Comparison of ENCODE assay signal across 20 cellular contexts in the genomic region with DNA sequence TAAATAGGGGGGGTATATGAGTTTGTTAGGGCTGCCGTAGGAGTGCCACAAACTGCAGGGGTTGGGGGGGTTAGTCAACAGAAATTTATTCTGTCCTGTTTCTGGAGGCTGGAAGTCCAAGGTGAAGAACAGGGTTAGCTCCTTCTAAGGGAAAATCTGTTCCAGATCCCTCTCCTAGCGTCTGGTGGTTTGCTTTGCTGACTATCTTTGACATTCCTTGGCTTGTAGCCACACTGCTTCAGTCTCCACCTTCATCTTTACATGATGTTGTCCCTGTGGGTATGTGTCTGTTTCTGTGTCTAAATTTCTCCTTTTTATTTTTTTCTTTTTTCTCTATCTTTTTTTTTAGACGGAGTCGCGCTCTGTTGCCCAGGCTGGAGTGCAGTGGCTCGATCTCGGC. TPM values are rescaled to one million over a fixed set of nuclear protein-coding genes. Genes with fewer than 3 reads are reported as not detected.
DNase-seq lines count a peak whose midpoint lies in the region; ATAC-seq and TF ChIP-seq lines count a peak whose summit lies in the region.
"Had no signal": no experiment of that assay in that cellular context is flagged by ENCODE, and none has a peak within 500 bp of the region (broad histone marks: within the 10 kb centered on the region; RNA-seq: fewer than 3 reads in every experiment).

No MANE protein-coding gene starts in this region.

- H2BK12ac ChIP-seq in mesenchymal stem cell (ENCODE audit: low read length in 2 of 2): no peak overlapping the region

- no peak overlapping the region for H3K27ac Mint-ChIP-seq in activated CD4-positive, alpha-beta T cell treated with anti-CD3 and anti-CD28 coated beads, Interleukin-2, amount 10 ng/mL, durations not matched to agents 7 days and 5 days

- H3K79me1 ChIP-seq in mesenchymal stem cell (replicated peaks; ENCODE audit: low read length, poor library complexity, severe bottlenecking): no peaks in the 10 kb centered on the region

- no peak for ATAC-seq in GM19455 (IDR thresholded peaks at IDR 0.05; ENCODE audit: unreplicated experiment)
- ATAC-seq: HepG2 had no signal

- H3K4me3 ChIP-seq in NB4 (ENCODE audit: low read depth, low read length) (no peak overlapping the region), cardiac fibroblast (replicated peaks in 1 of 2; ENCODE audit: low read depth in 2 of 2, low read length in 2 of 2) (no peak overlapping the region), mesenchymal stem cell (ENCODE audit: insufficient read depth in 1 of 2, low read depth in 1 of 2, low read length in 2 of 2) (no peak overlapping the region), uterus (no peak overlapping the region)
- H3K4me3 ChIP-seq: MG63 had no signal

- no peak overlapping the region for H3K4me2 ChIP-seq in mesenchymal stem cell (ENCODE audit: low read length, poor library complexity, severe bottlenecking)

- no peak for TF ChIP-seq POLR2A in NB4 (IDR thresholded peaks at IDR 0.05; ENCODE audit: extremely low read depth, insufficient read length)
- TF ChIP-seq POLR2A in uterus (IDR thresholded peaks at IDR 0.05): no peak

- no peak overlapping the region for H3K4ac ChIP-seq in mesenchymal stem cell (ENCODE audit: low read depth in 1 of 2, low read length in 2 of 2)

- no peak overlapping the region for H3K4me3 Mint-ChIP-seq in activated CD4-positive, alpha-beta T cell treated with anti-CD3 and anti-CD28 coated beads, Interleukin-2, amount 10 ng/mL, durations not matched to agents 7 days and 5 days

- H2AK5ac ChIP-seq in mesenchymal stem cell (ENCODE audit: low read length, severe bottlenecking): no peak overlapping the region

- H3K9me3 ChIP-seq in mesenchymal stem cell (ENCODE audit: control insufficient read depth, low read length): no peaks in the 10 kb centered on the region
- no peaks in the 10 kb centered on the region for H3K9me3 ChIP-seq in uterus
- H3K9me3 ChIP-seq: MG63 had no signal

- peaks cover 12% of the 10 kb centered on the region for H3K36me3 Mint-ChIP-seq in activated CD4-positive, alpha-beta T cell treated with anti-CD3 and anti-CD28 coated beads, Interleukin-2, amount 10 ng/mL, durations not matched to agents 7 days and 5 days (ENCODE audit: low read depth)

- POLR2A ChIA-PET in activated CD4-positive, alpha-beta T cell treated with anti-CD3 and anti-CD28 coated beads, Interleukin-2, amount 10 ng/mL, durations not matched to agents 7 days and 5 days (lab: Charles Lee): no interaction called here

- H3K23ac ChIP-seq in mesenchymal stem cell (ENCODE audit: low read length in 2 of 2): no peak overlapping the region

- H2AFZ ChIP-seq in mesenchymal stem cell (ENCODE audit: low read depth, low read length): no peak overlapping the region

- no peak overlapping the region for H3K27ac ChIP-seq in mesenchymal stem cell (ENCODE audit: low read length, poor library complexity, severe bottlenecking)
- no peak overlapping the region for H3K27ac ChIP-seq in uterus
- H3K27ac ChIP-seq: 22Rv1, RWPE1 had no signal

- no peak overlapping the region for H4K91ac ChIP-seq in mesenchymal stem cell (ENCODE audit: low read length)

- H3K27me3 Mint-ChIP-seq in activated CD4-positive, alpha-beta T cell treated with anti-CD3 and anti-CD28 coated beads, Interleukin-2, amount 10 ng/mL, durations not matched to agents 7 days and 5 days: no peaks in the 10 kb centered on the region

- H3K27me3 ChIP-seq in mesenchymal stem cell (ENCODE audit: control insufficient read depth in 1 of 2, insufficient read depth in 1 of 2, low read length in 2 of 2) (no peaks in the 10 kb centered on the region), uterus (no peaks in the 10 kb centered on the region)
- H3K27me3 ChIP-seq: MG63 had no signal

- CTCF ChIA-PET in activated CD4-positive, alpha-beta T cell treated with anti-CD3 and anti-CD28 coated beads, Interleukin-2, amount 10 ng/mL, durations not matched to agents 7 days and 5 days (lab: Charles Lee): interaction anchor here (0.6 to 9.3 kb wide), 8 partner anchors 8 to 544 kb away, joined by 3 to 148 read pairs (median 5); a partner anchor contains a TSS

- DNase-seq in DMS 273 (lab: John Stamatoyannopoulos, UW; ENCODE audit: unreplicated experiment) (peak; percentile 35), DMS 273 treated with DMSO at 0.1 percent for 48 hours (lab: John Stamatoyannopoulos, UW) (no peak), NB4 (ENCODE audit: low read depth) (peak; percentile 40), cardiac fibroblast (ENCODE audit: low read depth in 2 of 2) (peak; percentile 36 to 40), mesenchymal stem cell (peak; percentile 14), uterus (no peak)
- no peak for DNase-seq in activated CD4-positive, alpha-beta T cell treated with anti-CD3 and anti-CD28 coated beads, Interleukin-2, amount 10 ng/mL, durations not matched to agents 7 days and 5 days
- DNase-seq: C1 segment of cervical spinal cord; DMS153; MG63; NCI-H1105; NCI-H1694; NCI-H2107; NCI-H345; NCI-H526; NK-92 treated with Interleukin-12 subunit alpha and Interleukin-12 subunit beta, amount 100 ng/mL, for 24 hours had no signal

- H3K18ac ChIP-seq in mesenchymal stem cell (ENCODE audit: low read depth in 1 of 2, low read length in 2 of 2): no peak overlapping the region

- H3K36me3 ChIP-seq in mesenchymal stem cell (ENCODE audit: control insufficient read depth in 1 of 2, insufficient read depth in 2 of 2, low read depth in 1 of 2, low read length in 2 of 2) (peaks cover 20 to 24% of the 10 kb centered on the region in 2 experiments), uterus (no peaks in the 10 kb centered on the region)

- no peak overlapping the region for H3K14ac ChIP-seq in mesenchymal stem cell (ENCODE audit: low read length in 2 of 2)

- TF ChIP-seq CTCF in NB4 (IDR thresholded peaks at IDR 0.05; ENCODE audit: low read depth, low read length) (no peak), cardiac fibroblast (IDR thresholded peaks at IDR 0.05; ENCODE audit: low read depth, low read length) (no peak), uterus (IDR thresholded peaks at IDR 0.05) (no peak)

- no peaks in the 10 kb centered on the region for H3K9me3 Mint-ChIP-seq in activated CD4-positive, alpha-beta T cell treated with anti-CD3 and anti-CD28 coated beads, Interleukin-2, amount 10 ng/mL, durations not matched to agents 7 days and 5 days

- no peak overlapping the region for H4K8ac ChIP-seq in mesenchymal stem cell (ENCODE audit: low read length)

- no peak overlapping the region for H2BK5ac ChIP-seq in mesenchymal stem cell (ENCODE audit: low read depth, low read length, poor library complexity, severe bottlenecking)

- H3K9ac ChIP-seq in mesenchymal stem cell (ENCODE audit: low read length): no peak overlapping the region

- H2BK15ac ChIP-seq in mesenchymal stem cell (ENCODE audit: low read depth, poor library complexity, severe bottlenecking): no peak overlapping the region

- WGBS in mesenchymal stem cell: 95% methylated on average over 6 of the region's 7 CpGs

- peaks cover 16% of the 10 kb centered on the region for H3K4me1 Mint-ChIP-seq in activated CD4-positive, alpha-beta T cell treated with anti-CD3 and anti-CD28 coated beads, Interleukin-2, amount 10 ng/mL, durations not matched to agents 7 days and 5 days

- intact Hi-C loops in uterus (cut with DNase I; ENCODE audit: low total_unique reads): no loop called here

- H3K4me1 ChIP-seq in mesenchymal stem cell (ENCODE audit: control insufficient read depth, insufficient read depth, low read depth, low read length): peaks cover 11% of the 10 kb centered on the region
- no peaks in the 10 kb centered on the region for H3K4me1 ChIP-seq in uterus

- no peak overlapping the region for H2BK120ac ChIP-seq in mesenchymal stem cell (ENCODE audit: low read depth, low read length)

RNA-seq across cellular contexts. Expression of a gene that starts 8.1 kb away (rescaled TPM):
- polyA plus RNA-seq in mesenchymal stem cell (2013, experiment 1 of 2): 73.0 TPM
- polyA plus RNA-seq in mesenchymal stem cell (2013, experiment 2 of 2): 70.2 TPM
- total RNA-seq in uterus: 10 to 100 TPM in 3 of 4 donors, 1 to 10 TPM in 1; 6.5 to 32.8 (median 23.2) TPM
- 1 to 10 TPM; 8.0 to 9.0 TPM for total RNA-seq in activated CD4-positive, alpha-beta T cell treated with anti-CD3 and anti-CD28 coated beads, Interleukin-2, amount 10 ng/mL, durations not matched to agents 7 days and 5 days

RNA-seq across cellular contexts. Expression of a gene that starts 10.8 kb away (rescaled TPM):
- polyA plus RNA-seq in mesenchymal stem cell (2013, experiment 1 of 2): 38.3 TPM
- 39.0 TPM for polyA plus RNA-seq in mesenchymal stem cell (2013, experiment 2 of 2)
- total RNA-seq in uterus: 10 to 100 TPM; 18.2 to 56.9 (median 31.1) TPM
- 10 to 100 TPM; 58.7 to 67.9 TPM for total RNA-seq in activated CD4-positive, alpha-beta T cell treated with anti-CD3 and anti-CD28 coated beads, Interleukin-2, amount 10 ng/mL, durations not matched to agents 7 days and 5 days

RNA-seq across cellular contexts. Expression of a gene that starts 24.0 kb away (rescaled TPM):
- polyA plus RNA-seq in mesenchymal stem cell (2013, experiment 1 of 2): 1.4 TPM
- 1.0 TPM for polyA plus RNA-seq in mesenchymal stem cell (2013, experiment 2 of 2)
- under 1 TPM in 1 of 4 donors, not detected in 3; 0.41 TPM for total RNA-seq in uterus
- total RNA-seq in activated CD4-positive, alpha-beta T cell treated with anti-CD3 and anti-CD28 coated beads, Interleukin-2, amount 10 ng/mL, durations not matched to agents 7 days and 5 days: 1 to 10 TPM; 1.4 to 1.8 TPM

RNA-seq across cellular contexts. Expression of a gene that starts 27.0 kb away (rescaled TPM):
- 0.73 TPM for polyA plus RNA-seq in mesenchymal stem cell (2013, experiment 1 of 2)
- polyA plus RNA-seq in mesenchymal stem cell (2013, experiment 2 of 2): 0.86 TPM
- under 1 TPM in 3 of 4 donors, not detected in 1; 0.07 to 0.88 (median 0.29) TPM for total RNA-seq in uterus
- total RNA-seq in activated CD4-positive, alpha-beta T cell treated with anti-CD3 and anti-CD28 coated beads, Interleukin-2, amount 10 ng/mL, durations not matched to agents 7 days and 5 days: under 1 TPM; 0.12 to 0.17 TPM

RNA-seq across cellular contexts. Expression of a gene that starts 31.6 kb away (rescaled TPM):
- polyA plus RNA-seq in mesenchymal stem cell (2013, experiment 1 of 2): 8.7 TPM
- polyA plus RNA-seq in mesenchymal stem cell (2013, experiment 2 of 2): 8.2 TPM
- total RNA-seq in uterus: 10 to 100 TPM in 3 of 4 donors, 1 to 10 TPM in 1; 1.3 to 32.5 (median 17.3) TPM
- total RNA-seq in activated CD4-positive, alpha-beta T cell treated with anti-CD3 and anti-CD28 coated beads, Interleukin-2, amount 10 ng/mL, durations not matched to agents 7 days and 5 days: 1 to 10 TPM; 6.1 to 6.5 TPM

Comparison
In these comparisons a context has a peak if more than half of its experiments do, and no peak if none do; other contexts are left out.
1. DNase-seq: peak in DMS 273 (single experiment), NB4 (single experiment), cardiac fibroblast (2 of 2) and mesenchymal stem cell (single experiment); none in DMS 273 treated with DMSO at 0.1 percent for 48 hours (single experiment), uterus (0 of 2) and activated CD4-positive, alpha-beta T cell treated with anti-CD3 and anti-CD28 coated beads, Interleukin-2, amount 10 ng/mL, durations not matched to agents 7 days and 5 days (single experiment).